ENCODE assay signal across 1 cellular context in genomic region chr1:201947697-201948008, GRCh38.
TF ChIP-seq lines count a peak whose summit lies in the region.

No MANE protein-coding gene starts in this region.

TF ChIP-seq in HCT116, 20 proteins besides CTCF, POLR2A, EP300 and RAD21 (continued from another document):
- TF ChIP-seq REST (IDR thresholded peaks at IDR 0.05; ENCODE audit: low read depth) (no peak), SIN3A (IDR thresholded peaks at IDR 0.05; ENCODE audit: low read depth) (no peak), ZFX (IDR thresholded peaks at IDR 0.05) (no peak), SP1 (IDR thresholded peaks at IDR 0.05; ENCODE audit: low read depth) (no peak), EGR1 (IDR thresholded peaks at IDR 0.05; ENCODE audit: low read depth) (no peak), ZBTB33 (IDR thresholded peaks at IDR 0.05; ENCODE audit: extremely low read depth, insufficient replicate concordance, low read length) (no peak)
